Comparison of ENCODE assay signal across 23 cellular contexts in genomic region chr11:64911142-64911541, GRCh38. TPM values are rescaled to one million over a fixed set of nuclear protein-coding genes. Genes with fewer than 3 reads are reported as not detected.
DNase-seq lines count a peak whose midpoint lies in the region; ATAC-seq, FAIRE-seq and TF ChIP-seq lines count a peak whose summit lies in the region.
"Had no signal": no experiment of that assay in that cellular context is flagged by ENCODE, and none has a peak within 500 bp of the region (broad histone marks: within the 10 kb centered on the region; RNA-seq: fewer than 3 reads in every experiment).

No MANE protein-coding gene starts in this region.

- H3K36me3 Mint-ChIP-seq in activated T-cell treated with anti-CD3 and anti-CD28 coated beads, Interleukin-2, amount 50 U/mL, for 24 hours (ENCODE audit: low read depth), result peaks cover 67% of the 10 kb centered on the region
- H3K36me3 Mint-ChIP-seq in activated T-cell treated with anti-CD3 and anti-CD28 coated beads, Interleukin-2, amount 50 U/mL, for 72 hours (ENCODE audit: insufficient read depth in 2 of 2), result peaks cover 2 to 9% of the 10 kb centered on the region in 2 donors
- H3K36me3 Mint-ChIP-seq in T-helper 17 cell (ENCODE audit: low read depth), result peaks cover 9% of the 10 kb centered on the region
- H3K36me3 Mint-ChIP-seq in stimulated activated effector memory CD8-positive, alpha-beta T cell treated with anti-CD3 and anti-CD28 coated beads, Interleukin-12 subunit alpha, Interleukin-12 subunit beta, amount 100 ng/mL, for 72 hours, result peaks cover 51% of the 10 kb centered on the region

- H3K4me1 Mint-ChIP-seq in activated T-cell treated with anti-CD3 and anti-CD28 coated beads, Interleukin-2, amount 50 U/mL, for 24 hours (ENCODE audit: low read depth), result peaks cover 12% of the 10 kb centered on the region
- H3K4me1 Mint-ChIP-seq in activated T-cell treated with anti-CD3 and anti-CD28 coated beads, Interleukin-2, amount 50 U/mL, for 72 hours (ENCODE audit: low read depth), result peaks cover 6% of the 10 kb centered on the region
- H3K4me1 Mint-ChIP-seq in T-helper 17 cell, result peaks cover 8% of the 10 kb centered on the region
- H3K4me1 Mint-ChIP-seq in stimulated activated effector memory CD8-positive, alpha-beta T cell treated with anti-CD3 and anti-CD28 coated beads, Interleukin-12 subunit alpha, Interleukin-12 subunit beta, amount 100 ng/mL, for 72 hours, result peaks cover 15% of the 10 kb centered on the region

- no peaks in the 10 kb centered on the region for H3K27me3 Mint-ChIP-seq in activated T-cell treated with anti-CD3 and anti-CD28 coated beads, Interleukin-2, amount 50 U/mL, for 24 hours
- no peaks in the 10 kb centered on the region for H3K27me3 Mint-ChIP-seq in activated T-cell treated with anti-CD3 and anti-CD28 coated beads, Interleukin-2, amount 50 U/mL, for 72 hours (ENCODE audit: low read depth)
- no peaks in the 10 kb centered on the region for H3K27me3 Mint-ChIP-seq in T-helper 17 cell
- H3K27me3 Mint-ChIP-seq: CD4-positive, alpha-beta memory T cell had no signal

- peaks cover 4 to 7% of the 10 kb centered on the region in 2 donors for H3K4me1 ChIP-seq in kidney (ENCODE audit: control insufficient read depth in 1 of 2, insufficient read depth in 1 of 2, low read depth in 1 of 2, low read length in 2 of 2)
- H3K4me1 ChIP-seq: BE2C, Caco-2 had no signal

- H3K27ac Mint-ChIP-seq in activated T-cell treated with anti-CD3 and anti-CD28 coated beads, Interleukin-2, amount 50 U/mL, for 24 hours, result peak overlapping the region; percentile 40
- no peak overlapping the region for H3K27ac Mint-ChIP-seq in activated T-cell treated with anti-CD3 and anti-CD28 coated beads, Interleukin-2, amount 50 U/mL, for 72 hours
- H3K27ac Mint-ChIP-seq in T-helper 17 cell, result peak overlapping the region; percentile 39
- peak overlapping the region; percentile 81 for H3K27ac Mint-ChIP-seq in stimulated activated effector memory CD8-positive, alpha-beta T cell treated with anti-CD3 and anti-CD28 coated beads, Interleukin-12 subunit alpha, Interleukin-12 subunit beta, amount 100 ng/mL, for 72 hours

- TF ChIP-seq CTCF in kidney (IDR thresholded peaks at IDR 0.05; ENCODE audit: borderline replicate concordance, extremely low read depth, insufficient read depth), result no peak

- H3K4me3 Mint-ChIP-seq in activated T-cell treated with anti-CD3 and anti-CD28 coated beads, Interleukin-2, amount 50 U/mL, for 24 hours, result no peak overlapping the region
- H3K4me3 Mint-ChIP-seq in activated T-cell treated with anti-CD3 and anti-CD28 coated beads, Interleukin-2, amount 50 U/mL, for 72 hours, result no peak overlapping the region
- peak overlapping the region; percentile 50 for H3K4me3 Mint-ChIP-seq in T-helper 17 cell
- H3K4me3 Mint-ChIP-seq in stimulated activated effector memory CD8-positive, alpha-beta T cell treated with anti-CD3 and anti-CD28 coated beads, Interleukin-12 subunit alpha, Interleukin-12 subunit beta, amount 100 ng/mL, for 72 hours, result no peak overlapping the region
- H3K4me3 Mint-ChIP-seq: CD4-positive, alpha-beta memory T cell had no signal

- ATAC-seq in activated T-cell treated with anti-CD3 and anti-CD28 coated beads, Interleukin-2, amount 50 U/mL, for 72 hours (replicated peaks in 1 of 2), result no peak
- ATAC-seq in T-helper 17 cell (no peak), HG03108 (IDR thresholded peaks at IDR 0.05; ENCODE audit: unreplicated experiment) (no peak)
- ATAC-seq in stimulated activated effector memory CD8-positive, alpha-beta T cell treated with anti-CD3 and anti-CD28 coated beads, Interleukin-12 subunit alpha, Interleukin-12 subunit beta, amount 100 ng/mL, for 72 hours, result no peak

- no peak for FAIRE-seq in kidney (lab: Jason Lieb, UNC)
- FAIRE-seq: A204.1, G401.6, GM12892, H1 had no signal

- intact Hi-C loops in kidney (cut with DNase I), result no loop called here

- no peaks in the 10 kb centered on the region for H3K9me3 Mint-ChIP-seq in activated T-cell treated with anti-CD3 and anti-CD28 coated beads, Interleukin-2, amount 50 U/mL, for 24 hours
- H3K9me3 Mint-ChIP-seq in activated T-cell treated with anti-CD3 and anti-CD28 coated beads, Interleukin-2, amount 50 U/mL, for 72 hours, result no peaks in the 10 kb centered on the region
- no peaks in the 10 kb centered on the region for H3K9me3 Mint-ChIP-seq in stimulated activated effector memory CD8-positive, alpha-beta T cell treated with anti-CD3 and anti-CD28 coated beads, Interleukin-12 subunit alpha, Interleukin-12 subunit beta, amount 100 ng/mL, for 72 hours
- H3K9me3 Mint-ChIP-seq: CD4-positive, alpha-beta memory T cell had no signal

- H3K27ac ChIP-seq in kidney (ENCODE audit: low read depth in 2 of 2, low read length in 2 of 2), result no peak overlapping the region
- H3K27ac ChIP-seq: 22Rv1, GM23248 had no signal

- H3K4me3 ChIP-seq in kidney (ENCODE audit: low read length in 2 of 2), result no peak overlapping the region
- H3K4me3 ChIP-seq: GM23248 had no signal

- no peak overlapping the region for H3K9ac ChIP-seq in kidney (ENCODE audit: low read length in 2 of 2)
- H3K9ac ChIP-seq: GM23248 had no signal

- H3K36me3 ChIP-seq in kidney (ENCODE audit: control insufficient read depth in 1 of 2, insufficient read depth in 2 of 2, low read length in 2 of 2), result peaks cover 15 to 44% of the 10 kb centered on the region in 2 donors
- H3K36me3 ChIP-seq: BE2C had no signal

- DNase-seq in activated T-cell treated with anti-CD3 and anti-CD28 coated beads, Interleukin-2, amount 50 U/mL, for 24 hours, result no peak
- no peak for DNase-seq in activated T-cell treated with anti-CD3 and anti-CD28 coated beads, Interleukin-2, amount 50 U/mL, for 72 hours
- DNase-seq in T-helper 17 cell, result no peak
- DNase-seq in kidney, result peak; percentile 59
- DNase-seq in stimulated activated effector memory CD8-positive, alpha-beta T cell treated with anti-CD3 and anti-CD28 coated beads, Interleukin-12 subunit alpha, Interleukin-12 subunit beta, amount 100 ng/mL, for 72 hours (ENCODE audit: low spot score in 2 of 2), result no peak
- DNase-seq in AML-193 (lab: John Stamatoyannopoulos, UW), result no peak
- DNase-seq in hippocampal formation (lab: John Stamatoyannopoulos, UW), result no peak
- DNase-seq: BE2C, C1 segment of cervical spinal cord, Caco-2, DMS153, DND-41, GM23248, H7, HCEC 1CT had no signal

- no peaks in the 10 kb centered on the region for H3K9me3 ChIP-seq in T-helper 17 cell (ENCODE audit: control insufficient read depth, low read length, poor library complexity, severe bottlenecking)
- H3K9me3 ChIP-seq in kidney (ENCODE audit: control insufficient read depth in 1 of 2, low read length in 2 of 2), result no peaks in the 10 kb centered on the region
- H3K9me3 ChIP-seq: BE2C, Caco-2 had no signal

RNA-seq across cellular contexts. Expression of gene ATG2A, which starts 5.9 kb away (rescaled TPM):
- 10 to 100 TPM; 20.9 to 27.0 TPM for total RNA-seq in activated T-cell treated with anti-CD3 and anti-CD28 coated beads, Interleukin-2, amount 50 U/mL, for 72 hours
- total RNA-seq in T-helper 17 cell (100 to 1,000 TPM; 161 to 226 TPM), kidney (26.9 TPM)
- polyA plus RNA-seq in kidney (ENCODE audit: insufficient read depth, low read depth, low replicate concordance), result 16.8 TPM

RNA-seq across cellular contexts. Expression of gene PPP2R5B, which starts 13.3 kb away (rescaled TPM):
- total RNA-seq in activated T-cell treated with anti-CD3 and anti-CD28 coated beads, Interleukin-2, amount 50 U/mL, for 72 hours, result 10 to 100 TPM; 15.0 to 24.0 TPM
- total RNA-seq in T-helper 17 cell (10 to 100 TPM; 21.5 to 25.3 TPM), kidney (21.2 TPM)
- polyA plus RNA-seq in kidney (ENCODE audit: insufficient read depth, low read depth, low replicate concordance), result 16.8 TPM

RNA-seq across cellular contexts. Expression of gene GPHA2, which starts 24.6 kb away (rescaled TPM):
- under 1 TPM; 0.58 to 0.81 TPM for total RNA-seq in activated T-cell treated with anti-CD3 and anti-CD28 coated beads, Interleukin-2, amount 50 U/mL, for 72 hours
- not detected for total RNA-seq in T-helper 17 cell
- total RNA-seq in kidney, result not detected
- 0.99 TPM for polyA plus RNA-seq in kidney (ENCODE audit: insufficient read depth, low read depth, low replicate concordance)
- total RNA-seq: Caco-2, GM23248, H7 had no signal
- polyA plus RNA-seq: AG04450; CD4-positive, alpha-beta memory T cell; GM23248 had no signal

RNA-seq across cellular contexts. Expression of gene EHD1, which starts 32.7 kb away (rescaled TPM):
- 100 to 1,000 TPM; 136 to 159 TPM for total RNA-seq in activated T-cell treated with anti-CD3 and anti-CD28 coated beads, Interleukin-2, amount 50 U/mL, for 72 hours
- 100 to 1,000 TPM; 184 to 212 TPM for total RNA-seq in T-helper 17 cell
- total RNA-seq in kidney, result 76.1 TPM
- polyA plus RNA-seq in kidney (ENCODE audit: insufficient read depth, low read depth, low replicate concordance), result 48.9 TPM
